ENCODE assay signal across 6 cellular contexts in the genomic region with DNA sequence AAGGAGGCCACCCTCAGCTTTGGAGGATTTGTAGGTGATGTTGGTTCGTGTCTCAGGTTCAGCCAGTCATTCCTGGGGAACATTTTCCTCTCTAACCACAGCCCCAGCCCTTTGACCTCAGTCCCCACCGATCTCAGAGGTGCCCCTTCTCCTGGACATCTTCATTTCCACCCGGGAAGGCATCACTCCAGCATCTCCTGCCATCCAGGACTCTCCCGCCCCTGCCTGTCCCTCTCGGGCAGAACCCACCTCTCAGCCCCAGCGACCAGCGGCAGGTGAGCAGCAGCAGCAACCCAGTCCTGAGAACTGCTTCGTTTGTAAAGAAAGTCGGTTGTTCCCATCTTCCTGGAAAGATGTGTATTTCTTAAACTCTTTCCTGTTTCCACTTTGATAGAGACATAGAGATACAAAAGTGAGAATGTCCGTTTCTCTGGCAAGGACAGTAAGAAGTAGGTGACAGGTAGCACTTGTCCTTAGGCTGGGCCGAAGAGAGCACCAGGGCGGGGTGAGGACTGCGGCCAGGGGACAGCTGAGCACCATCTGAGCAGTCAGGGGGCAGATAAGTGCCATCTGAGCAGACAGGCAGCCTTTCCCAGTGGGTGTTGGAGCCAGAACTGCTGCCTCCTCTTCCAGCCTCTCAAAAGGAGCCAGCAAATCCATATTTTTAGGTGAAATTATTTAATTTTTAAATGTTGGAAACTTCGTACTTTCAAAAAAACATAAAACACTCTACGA.
"Had no signal": no experiment of that assay in that cellular context is flagged by ENCODE, and none has a peak within 500 bp of the region (broad histone marks: within the 10 kb centered on the region; RNA-seq: fewer than 3 reads in every experiment).

No MANE protein-coding gene starts in this region.

- H3K27ac ChIP-seq: GM23248 had no signal

- ATAC-seq: K562 had no signal

- DNase-seq: GM23248, GOT3, H9, HCEC 1CT had no signal

- H2AFZ ChIP-seq: GM23248 had no signal

- H3K4me3 Mint-ChIP-seq: H9 had no signal

- FAIRE-seq: H54, K562 had no signal

- H3K27ac Mint-ChIP-seq: H9 had no signal

- H3K9ac ChIP-seq: GM23248 had no signal

- H3K4me3 ChIP-seq: GM23248, K562 had no signal
